In the genomic region with DNA sequence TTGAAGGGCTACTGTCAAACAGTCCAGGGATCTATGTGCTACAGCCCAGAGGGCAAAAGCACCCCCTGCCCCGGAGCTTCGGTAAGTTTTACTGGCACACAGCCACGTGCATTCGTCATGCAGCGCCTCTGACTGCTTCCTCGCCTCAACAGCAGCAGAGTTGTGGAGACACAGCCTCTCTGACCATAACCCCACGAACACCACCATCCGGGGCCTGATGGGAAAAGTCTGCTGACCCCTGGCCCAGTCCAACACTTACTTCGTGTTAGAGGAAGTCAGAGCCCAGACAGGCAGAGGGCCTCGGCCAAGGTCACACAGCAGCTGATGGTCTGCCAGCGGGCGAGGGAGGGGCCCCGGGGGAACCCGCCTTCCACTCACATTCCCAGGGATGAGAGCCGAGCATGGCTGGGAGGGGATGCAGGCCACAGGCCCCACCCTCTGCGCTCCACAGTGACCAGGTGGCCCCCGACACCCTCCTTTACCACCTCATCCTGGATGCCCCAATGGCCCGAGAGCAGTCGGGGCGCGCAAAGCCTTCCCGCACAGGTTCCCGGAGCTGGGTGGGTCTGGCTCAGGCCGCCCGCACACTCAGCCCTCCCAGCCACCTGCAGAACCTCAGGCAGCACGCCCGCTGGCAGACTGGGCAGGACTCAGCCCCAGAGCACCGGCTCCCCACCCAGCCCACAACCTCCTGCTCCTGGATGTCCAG, we compare ENCODE assay signal across 11 cellular contexts. TPM values are rescaled to one million over a fixed set of nuclear protein-coding genes. Genes with fewer than 3 reads are reported as not detected.
A peak's percentile ranks its signal among the peaks of the same experiment; 100 is the strongest.
DNase-seq lines count a peak whose midpoint lies in the region; ATAC-seq and TF ChIP-seq lines count a peak whose summit lies in the region.
"Had no signal": no experiment of that assay in that cellular context is flagged by ENCODE, and none has a peak within 500 bp of the region (broad histone marks: within the 10 kb centered on the region; RNA-seq: fewer than 3 reads in every experiment).

No MANE protein-coding gene starts in this region.

- peak; percentile 72 for DNase-seq in IMR-90
- DNase-seq in brain microvascular endothelial cell = peak; percentile 55
- DNase-seq in kidney tubule cell (ENCODE audit: low spot score) = peak; percentile 69
- DNase-seq in testis = peak; percentile 77
- no peak for DNase-seq in posterior vena cava (ENCODE audit: low spot score)
- no peak for DNase-seq in C1 segment of cervical spinal cord (lab: John Stamatoyannopoulos, UW)
- DNase-seq: activated CD4-positive, alpha-beta T cell treated with anti-CD3 and anti-CD28 coated beads for 1 hour; activated naive CD4-positive, alpha-beta T cell; NCI-H1694 had no signal

- peak overlapping the region; percentile 87 for H2AK9ac ChIP-seq in IMR-90 (replicated peaks; ENCODE audit: low read depth, low read length, poor library complexity)

- whole genome bisulfite sequencing in IMR-90 (ENCODE audit: extremely low coverage in 2 of 2, insufficient read length in 1 of 2), 2 experiments = 89% methylated on average over 11 of the region's 28 CpGs; no CpG with 5 or more reads in 1 of the 2 experiments
- 35 to 52% methylated on average over 7 to 28 of the region's 28 CpGs for WGBS in testis, 2 donors

- H3K27me3 ChIP-seq in IMR-90 (ENCODE audit: control insufficient read depth, insufficient read depth, low read length) (no peaks in the 10 kb centered on the region), brain microvascular endothelial cell (replicated peaks) (no peaks in the 10 kb centered on the region), testis (no peaks in the 10 kb centered on the region)

- intact Hi-C loops in IMR-90 (cut with micrococcal nuclease) (no loop called here), testis (cut with DNase I; ENCODE audit: low total_unique reads) (no loop called here), posterior vena cava (cut with DNase I) (no loop called here)

- ATAC-seq in IMR-90 (ENCODE audit: low read depth) = peak; percentile 10
- ATAC-seq in HG03520 (IDR thresholded peaks at IDR 0.05; ENCODE audit: unreplicated experiment) = no peak
- ATAC-seq: stimulated activated memory B cell treated with anti-CD40 and anti-IgM and Interleukin-4, amounts not matched to agents 10 μg/mL and 1 μg/mL and 100 μg/mL, for 72 hours had no signal

- in situ Hi-C loops in IMR-90 (cut with MboI; ENCODE audit: low sequenced_read_pairs) = no loop called here
- in situ Hi-C loops in brain microvascular endothelial cell (cut with HindIII; ENCODE audit: low pct_ligation_motif_present, low sequenced_read_pairs) = loop anchor here (25.0 kb wide), 1 partner anchor 121 kb away; a partner anchor contains a TSS

- no peak overlapping the region for H4K8ac ChIP-seq in IMR-90 (ENCODE audit: low read depth in 2 of 2, low read length in 2 of 2)

- H3K36me3 ChIP-seq in IMR-90 (ENCODE audit: control insufficient read depth, insufficient read depth, low read length) (peaks cover 47% of the 10 kb centered on the region), brain microvascular endothelial cell (replicated peaks) (peaks cover 32% of the 10 kb centered on the region), testis (ENCODE audit: low read depth, missing control alignments) (no peaks in the 10 kb centered on the region)

- H4K20me1 ChIP-seq in IMR-90 (ENCODE audit: insufficient read depth, low read length) = peaks cover 38% of the 10 kb centered on the region

- no peak overlapping the region for H2BK20ac ChIP-seq in IMR-90 (ENCODE audit: low read depth, low read length)

- dilution Hi-C loops in IMR-90 (cut with HindIII; ENCODE audit: low sequenced_read_pairs, unreplicated experiment) = no loop called here

- H3K23ac ChIP-seq in IMR-90 (ENCODE audit: low read depth, low read length) = no peak overlapping the region

- H2AFZ ChIP-seq in IMR-90 (replicated peaks; ENCODE audit: low read length, poor library complexity) = peak overlapping the region; percentile 56

- no peak overlapping the region for H3K18ac ChIP-seq in IMR-90 (ENCODE audit: low read depth, low read length)

- H3K4ac ChIP-seq in IMR-90 (ENCODE audit: low read depth, low read length) = peak overlapping the region; percentile 29; the same call in 1 of the 2 replicates

- no peak overlapping the region for H2AK5ac ChIP-seq in IMR-90 (ENCODE audit: low read depth, low read length)

- no peak overlapping the region for H2BK120ac ChIP-seq in IMR-90 (ENCODE audit: low read depth, low read length)

- POLR2A ChIA-PET in IMR-90 (lab: Charles Lee; ENCODE audit: unreplicated experiment) = no interaction called here

- no TSS peak for BruUV-seq in IMR-90 (replicated peaks; lab: Mats Ljungman, UMichigan)

- peaks cover 10 to 38% of the 10 kb centered on the region in 2 experiments for H3K79me1 ChIP-seq in IMR-90 (ENCODE audit: low read depth in 1 of 2, low read length in 2 of 2)

- no peak overlapping the region; the same call in 1 of the 2 replicates for H3K4me2 ChIP-seq in IMR-90 (ENCODE audit: low read depth, low read length)

- H3K56ac ChIP-seq in IMR-90 (ENCODE audit: extremely low read depth, insufficient read depth, low read length) = no peak overlapping the region

- no peak for TF ChIP-seq RAD21 in IMR-90 (IDR thresholded peaks at IDR 0.05; ENCODE audit: low read length)

- H2BK15ac ChIP-seq in IMR-90 (ENCODE audit: low read depth, low read length) = no peak overlapping the region

- H2BK5ac ChIP-seq in IMR-90 (ENCODE audit: low read depth, low read length, poor library complexity, severe bottlenecking) = no peak overlapping the region

- H3K9me1 ChIP-seq in IMR-90 (ENCODE audit: insufficient read depth, low read length) = no peaks in the 10 kb centered on the region

- no peak overlapping the region for H4K5ac ChIP-seq in IMR-90 (ENCODE audit: low read depth, low read length)

- H3K4me3 ChIP-seq in IMR-90 (ENCODE audit: insufficient read depth, low read depth, low read length) = no peak overlapping the region
- no peak overlapping the region for H3K4me3 ChIP-seq in brain microvascular endothelial cell (ENCODE audit: low read depth, low read length)
- H3K4me3 ChIP-seq in testis = no peak overlapping the region

- H3K9ac ChIP-seq in IMR-90 (ENCODE audit: low read depth, low read length) = no peak overlapping the region

- no peak overlapping the region for H4K91ac ChIP-seq in IMR-90 (ENCODE audit: insufficient read depth, low read depth, low read length)

- TF ChIP-seq CTCF in IMR-90 (conservative IDR thresholded peaks at IDR 0.05; ENCODE audit: low read depth, low read length) (no peak), brain microvascular endothelial cell (IDR thresholded peaks at IDR 0.05; ENCODE audit: low read depth, low read length, missing control alignments) (no peak), testis (IDR thresholded peaks at IDR 0.05) (no peak)

- H3K9me3 ChIP-seq in IMR-90 (ENCODE audit: control insufficient read depth, insufficient read depth, low read length) (no peaks in the 10 kb centered on the region), testis (no peaks in the 10 kb centered on the region)

- peaks cover 20% of the 10 kb centered on the region for H3K4me1 ChIP-seq in IMR-90 (ENCODE audit: control insufficient read depth, insufficient read depth, low read length)
- H3K4me1 ChIP-seq in testis = peaks cover 24% of the 10 kb centered on the region

- TF ChIP-seq POLR2A in IMR-90 (IDR thresholded peaks at IDR 0.05; ENCODE audit: low read depth, low read length) = no peak
- TF ChIP-seq POLR2A in testis (IDR thresholded peaks at IDR 0.05) = no peak

- no peak overlapping the region for H3K14ac ChIP-seq in IMR-90 (replicated peaks; ENCODE audit: low read depth, low read length)

- H3K27ac ChIP-seq in IMR-90 (ENCODE audit: insufficient read depth, low read length) = peak overlapping the region; percentile 39; the same call in 1 of the 2 replicates
- no peak overlapping the region for H3K27ac ChIP-seq in brain microvascular endothelial cell
- H3K27ac ChIP-seq in testis = peak overlapping the region in 1 of 2 donors; percentile 39

- CTCF ChIA-PET in IMR-90 (lab: Yijun Ruan, JAX) = no interaction called here

TF ChIP-seq in IMR-90, 13 proteins besides CTCF, POLR2A, EP300 and RAD21 (continues in another document):
- TF ChIP-seq SMC3 (IDR thresholded peaks at IDR 0.05; ENCODE audit: low read depth, low read length) (no peak), NFE2L2 (IDR thresholded peaks at IDR 0.05; ENCODE audit: low read depth, low read length) (no peak)

RNA-seq across cellular contexts. Expression of a gene that starts 5.0 kb away (rescaled TPM):
- total RNA-seq in IMR-90 (2012; rRNA removed) = 0.18 and 0.56 TPM in 2 replicates
- 3.9 and 8.5 TPM in 2 replicates for polyA plus RNA-seq in IMR-90 (2012; rRNA removed)
- 3.2 and 7.9 TPM in 2 replicates for polyA plus RNA-seq in IMR-90 (2012; cell fraction: cytosol; rRNA removed)
- 24.1 and 64.4 TPM in 2 replicates for polyA plus RNA-seq in IMR-90 (2012; cell fraction: nucleus; rRNA removed; ENCODE audit: low replicate concordance)
- 1 to 10 TPM; 5.2 to 6.6 TPM for total RNA-seq in testis
- polyA plus RNA-seq in testis (ENCODE audit: insufficient read depth, low read depth, low replicate concordance) = 1.5 TPM
- total RNA-seq in posterior vena cava = 1 to 10 TPM; 1.5 to 2.7 TPM

RNA-seq across cellular contexts. Expression of a gene that starts 8.7 kb away (rescaled TPM):
- total RNA-seq in IMR-90 (2012; rRNA removed) (7.3 and 13.6 TPM in 2 replicates), testis (100 to 1,000 TPM; 104 to 166 TPM), posterior vena cava (100 to 1,000 TPM; 125 to 137 TPM)
- polyA plus RNA-seq in IMR-90 (2012; rRNA removed) (140 and 189 TPM in 2 replicates), testis (ENCODE audit: insufficient read depth, low read depth, low replicate concordance) (94.5 TPM)
- polyA plus RNA-seq in IMR-90 (2012; cell fraction: cytosol; rRNA removed) = 348 and 386 TPM in 2 replicates
- polyA plus RNA-seq in IMR-90 (2012; cell fraction: nucleus; rRNA removed; ENCODE audit: low replicate concordance) = 72.4 and 213 TPM in 2 replicates

RNA-seq across cellular contexts. Expression of a gene that starts 15.6 kb away (rescaled TPM):
- total RNA-seq in IMR-90 (2012; rRNA removed) = 2.2 and 2.5 TPM in 2 replicates
- 24.1 and 26.0 TPM in 2 replicates for polyA plus RNA-seq in IMR-90 (2012; rRNA removed)
- 39.2 and 47.7 TPM in 2 replicates for polyA plus RNA-seq in IMR-90 (2012; cell fraction: cytosol; rRNA removed)
- polyA plus RNA-seq in IMR-90 (2012; cell fraction: nucleus; rRNA removed; ENCODE audit: low replicate concordance) = 97.0 and 144 TPM in 2 replicates
- 10 to 100 TPM; 38.2 to 42.4 TPM for total RNA-seq in testis
- 30.3 TPM for polyA plus RNA-seq in testis (ENCODE audit: insufficient read depth, low read depth, low replicate concordance)
- total RNA-seq in posterior vena cava = 10 to 100 TPM; 76.5 to 86.3 TPM

RNA-seq across cellular contexts. Expression of a gene that starts 27.2 kb away (rescaled TPM):
- total RNA-seq in IMR-90 (2012; rRNA removed) = 39.3 and 45.0 TPM in 2 replicates
- 40.9 and 42.8 TPM in 2 replicates for polyA plus RNA-seq in IMR-90 (2012; rRNA removed)
- polyA plus RNA-seq in IMR-90 (2012; cell fraction: cytosol; rRNA removed) = 35.6 and 50.4 TPM in 2 replicates
- polyA plus RNA-seq in IMR-90 (2012; cell fraction: nucleus; rRNA removed; ENCODE audit: low replicate concordance) = 146 and 257 TPM in 2 replicates
- 100 to 1,000 TPM; 194 to 209 TPM for total RNA-seq in testis
- 197 TPM for polyA plus RNA-seq in testis (ENCODE audit: insufficient read depth, low read depth, low replicate concordance)
- total RNA-seq in posterior vena cava = 10 to 100 TPM; 32.5 to 35.9 TPM

RNA-seq across cellular contexts. Expression of a gene that starts 36.3 kb away (rescaled TPM):
- total RNA-seq in IMR-90 (2012; rRNA removed) = 226 and 299 TPM in 2 replicates
- polyA plus RNA-seq in IMR-90 (2012; rRNA removed) = 405 and 542 TPM in 2 replicates
- 562 and 617 TPM in 2 replicates for polyA plus RNA-seq in IMR-90 (2012; cell fraction: cytosol; rRNA removed)
- polyA plus RNA-seq in IMR-90 (2012; cell fraction: nucleus; rRNA removed; ENCODE audit: low replicate concordance) = 2,129 and 2,924 TPM in 2 replicates
- total RNA-seq in testis = 100 to 1,000 TPM; 621 to 661 TPM
- polyA plus RNA-seq in testis (ENCODE audit: insufficient read depth, low read depth, low replicate concordance) = 483 TPM
- total RNA-seq in posterior vena cava = 100 to 1,000 TPM; 447 to 636 TPM

Comparison
In these comparisons a context has a peak if more than half of its experiments do, and no peak if none do; other contexts are left out.
1. DNase-seq: peak in IMR-90 (single experiment), brain microvascular endothelial cell (single experiment), kidney tubule cell (single experiment) and testis (single experiment); none in posterior vena cava (single experiment) and C1 segment of cervical spinal cord (0 of 14).
2. RNA of a gene that starts 15.6 kb away (total RNA-seq): 76.5 to 86.3 TPM in posterior vena cava and 38.2 to 42.4 TPM in testis; 2.2 to 2.5 TPM in IMR-90; every median in the first group is over 10 times any median in the second.